Comparison of ENCODE assay signal across 1 cellular context in the genomic region with DNA sequence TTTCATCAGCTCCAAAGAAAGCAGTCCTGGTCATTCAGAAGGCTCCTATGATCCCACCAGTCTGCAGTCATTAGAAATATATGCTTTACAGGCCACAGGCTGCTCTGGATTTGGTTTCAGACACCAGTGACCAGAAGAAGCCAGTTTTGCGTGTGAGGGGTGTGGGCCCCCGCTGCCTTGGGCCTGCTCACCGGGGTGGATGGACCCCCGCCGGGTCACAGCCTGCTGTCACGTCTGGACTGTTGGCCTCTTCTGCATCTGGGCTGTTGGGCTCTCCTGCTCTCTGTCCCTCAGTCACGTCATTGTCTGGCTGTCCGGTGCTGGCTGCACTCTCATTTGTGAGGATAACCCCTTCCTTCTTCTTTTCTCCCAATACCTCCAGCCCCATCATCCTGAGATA.
TF ChIP-seq lines count a peak whose summit lies in the region.

No MANE protein-coding gene starts in this region.

TF ChIP-seq in IMR-90, 13 proteins besides CTCF, POLR2A, EP300 and RAD21:
- TF ChIP-seq CHD1 (IDR thresholded peaks at IDR 0.05; ENCODE audit: low read depth, low read length) (no peak), BHLHE40 (IDR thresholded peaks at IDR 0.05; ENCODE audit: low read depth, low read length) (no peak), RCOR1 (IDR thresholded peaks at IDR 0.05; ENCODE audit: insufficient replicate concordance, low read length) (no peak), MAFK (IDR thresholded peaks at IDR 0.05; ENCODE audit: low read depth, low read length) (no peak), CEBPB (IDR thresholded peaks at IDR 0.05; ENCODE audit: low read depth, low read length) (no peak), SMC3 (IDR thresholded peaks at IDR 0.05; ENCODE audit: low read depth, low read length) (no peak), RFX5 (IDR thresholded peaks at IDR 0.05; ENCODE audit: low read depth, low read length) (no peak)
- TF ChIP-seq, protein P1, sequence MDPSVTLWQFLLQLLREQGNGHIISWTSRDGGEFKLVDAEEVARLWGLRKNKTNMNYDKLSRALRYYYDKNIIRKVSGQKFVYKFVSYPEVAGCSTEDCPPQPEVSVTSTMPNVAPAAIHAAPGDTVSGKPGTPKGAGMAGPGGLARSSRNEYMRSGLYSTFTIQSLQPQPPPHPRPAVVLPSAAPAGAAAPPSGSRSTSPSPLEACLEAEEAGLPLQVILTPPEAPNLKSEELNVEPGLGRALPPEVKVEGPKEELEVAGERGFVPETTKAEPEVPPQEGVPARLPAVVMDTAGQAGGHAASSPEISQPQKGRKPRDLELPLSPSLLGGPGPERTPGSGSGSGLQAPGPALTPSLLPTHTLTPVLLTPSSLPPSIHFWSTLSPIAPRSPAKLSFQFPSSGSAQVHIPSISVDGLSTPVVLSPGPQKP (IDR thresholded peaks at IDR 0.05; ENCODE audit: borderline replicate concordance, low read depth, low read length): no peak
